8 cellular contexts compared by ENCODE assay signal in the genomic region with DNA sequence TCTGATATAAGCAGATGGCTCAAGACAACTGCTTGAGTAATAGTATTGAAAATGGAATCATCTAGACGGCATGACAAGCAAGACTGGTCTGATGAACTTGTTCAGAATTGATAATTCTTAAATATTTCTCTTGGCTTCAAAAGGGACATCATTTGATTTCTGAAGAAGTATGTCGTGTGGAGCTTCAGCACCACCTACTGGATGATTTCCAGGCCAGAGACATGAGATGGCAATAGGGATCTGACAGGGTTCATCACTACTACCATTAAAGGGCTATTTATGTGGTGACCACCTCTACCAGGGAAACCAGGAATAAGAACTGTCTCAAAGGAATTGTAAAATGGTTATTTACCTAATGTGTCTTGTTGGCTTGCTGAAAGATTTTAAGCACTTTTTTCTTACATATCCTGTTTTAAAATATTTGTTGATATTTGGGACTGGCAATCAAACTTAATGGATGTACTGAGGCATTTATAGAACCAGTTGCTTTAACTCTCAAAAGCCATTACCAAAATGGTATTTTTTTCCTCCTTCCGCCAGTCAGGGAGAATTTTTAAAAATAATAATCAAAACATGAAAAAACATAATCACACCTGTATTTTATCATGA.
DNase-seq lines count a peak whose midpoint lies in the region; TF ChIP-seq lines count a peak whose summit lies in the region.

No MANE protein-coding gene starts in this region.

- H3K36me3 ChIP-seq in uterus: no peaks in the 10 kb centered on the region

- peak; percentile 70 to 75 (median 73) for TF ChIP-seq CTCF in uterus (IDR thresholded peaks at IDR 0.05)

- TF ChIP-seq POLR2A in uterus (IDR thresholded peaks at IDR 0.05): no peak

- H3K9me3 ChIP-seq in uterus: no peaks in the 10 kb centered on the region

- H3K27me3 ChIP-seq in uterus: no peaks in the 10 kb centered on the region

- H3K4me3 ChIP-seq in uterus: no peak overlapping the region

- peak; percentile 20 for DNase-seq in GM04503 (ENCODE audit: low read depth)
- peak; percentile 50 for DNase-seq in HS-27A (ENCODE audit: low read depth)
- peak; percentile 71 for DNase-seq in RKO (ENCODE audit: low spot score)
- DNase-seq in activated T-helper 9 cell treated with anti-CD3 and anti-CD28 coated beads, Interleukin-2, amount 50 U/mL, for 16 hours (ENCODE audit: low read depth): peak; percentile 28
- peak; percentile 44 for DNase-seq in germinal center (ENCODE audit: low spot score)
- DNase-seq in pons (ENCODE audit: low spot score): peak; percentile 88
- DNase-seq in uterus: peak; percentile 48 to 65
- DNase-seq in OCI-M2 (lab: John Stamatoyannopoulos, UW; ENCODE audit: unreplicated experiment): no peak

- H3K27ac ChIP-seq in uterus: no peak overlapping the region

- no peaks in the 10 kb centered on the region for H3K4me1 ChIP-seq in uterus

- intact Hi-C loops in uterus (cut with DNase I; ENCODE audit: low total_unique reads): no loop called here
